ENCODE assay signal across 8 cellular contexts in the genomic region with DNA sequence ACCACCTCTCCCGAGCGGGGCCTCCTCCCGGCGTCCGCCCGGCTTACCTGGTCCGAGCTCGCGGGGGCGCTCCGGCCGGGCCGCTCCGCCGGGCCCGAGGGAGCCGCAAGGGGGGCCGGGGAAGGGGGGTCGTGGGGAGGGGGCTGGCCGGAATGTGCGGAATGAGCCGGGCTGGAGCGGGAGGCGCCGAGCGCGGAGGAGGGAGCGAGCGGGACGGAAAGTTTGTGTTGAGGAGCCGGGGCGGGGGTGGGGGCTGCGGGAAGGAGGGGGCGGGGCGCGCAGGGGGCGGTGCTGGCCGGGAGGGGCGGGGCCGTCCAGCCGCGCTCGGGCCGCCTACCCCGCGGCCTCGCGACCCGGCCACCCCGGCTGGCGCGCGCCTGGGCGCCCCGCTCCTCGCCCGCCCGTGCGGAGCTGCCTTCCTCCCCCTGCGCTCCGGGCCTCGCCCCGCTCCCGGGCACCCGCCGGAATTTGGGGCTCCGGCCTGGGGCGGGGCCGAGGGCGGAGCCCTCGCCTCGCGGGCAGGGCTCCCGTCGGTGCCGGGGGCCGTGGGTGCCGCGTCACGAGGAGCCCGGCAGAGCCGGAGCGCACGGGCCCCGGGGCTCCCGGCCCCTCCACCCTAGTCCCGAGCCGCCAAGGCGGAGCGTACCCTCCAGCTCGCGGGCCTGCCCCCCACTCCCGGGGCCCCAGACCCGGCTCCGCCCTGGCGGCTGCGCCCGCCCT. TPM values are rescaled to one million over a fixed set of nuclear protein-coding genes. Genes with fewer than 3 reads are reported as not detected.
DNase-seq lines count a peak whose midpoint lies in the region; ATAC-seq, FAIRE-seq and TF ChIP-seq lines count a peak whose summit lies in the region.

TEAD3 (minus strand) TSS at position 229 of the 720 bp plus-strand sequence.

- no peaks in the 10 kb centered on the region for H3K9me3 Mint-ChIP-seq in activated T-cell treated with anti-CD3 and anti-CD28 coated beads, Interleukin-2, amount 50 U/mL, for 4 hours
- H3K9me3 Mint-ChIP-seq in natural killer cell: no peaks in the 10 kb centered on the region

- intact Hi-C loops in natural killer cell (cut with micrococcal nuclease): no loop called here

- ATAC-seq in activated T-cell treated with anti-CD3 and anti-CD28 coated beads, Interleukin-2, amount 50 U/mL, for 4 hours: peak; percentile 77
- peak; percentile 65 to 74 (median 69) for ATAC-seq in natural killer cell
- no peak for ATAC-seq in HG03097 (IDR thresholded peaks at IDR 0.05; ENCODE audit: low FRiP score, unreplicated experiment)

- H3K4me1 Mint-ChIP-seq in activated T-cell treated with anti-CD3 and anti-CD28 coated beads, Interleukin-2, amount 50 U/mL, for 4 hours (ENCODE audit: low read depth): peaks cover 20% of the 10 kb centered on the region
- H3K4me1 Mint-ChIP-seq in natural killer cell: peaks cover 15 to 29% of the 10 kb centered on the region in 2 donors

- no peak for FAIRE-seq in urothelium cell line (lab: Jason Lieb, UNC)

- TF ChIP-seq CTCF in natural killer cell (IDR thresholded peaks at IDR 0.05): no peak

- DNase-seq in stimulated activated CD4-positive, alpha-beta T cell treated with anti-CD3 and anti-CD28 coated beads, Interleukin-12 subunit alpha, Interleukin-12 subunit beta, amount 100 ng/mL, for 24 hours (ENCODE audit: low read depth in 2 of 2): peak; percentile 18 to 37
- DNase-seq in stimulated activated CD4-positive, alpha-beta T cell treated with anti-CD3 and anti-CD28 coated beads, Interleukin-1b, Interleukin-23, amount 100 ng/mL, for 48 hours: no peak
- DNase-seq in NCI-H2171 (lab: John Stamatoyannopoulos, UW) (peak; percentile 51), fibroblast of gingiva (ENCODE audit: low read depth) (peak; percentile 84), natural killer cell (peak; percentile 47), urothelium cell line (ENCODE audit: low spot score) (peak; percentile 92)
- peak; percentile 48 for DNase-seq in activated T-cell treated with anti-CD3 and anti-CD28 coated beads, Interleukin-2, amount 50 U/mL, for 4 hours

- peak within 1 kb of the TSS in 1 of 2 donors; percentile 65 for H3K27ac Mint-ChIP-seq in natural killer cell

- H3K36me3 Mint-ChIP-seq in activated T-cell treated with anti-CD3 and anti-CD28 coated beads, Interleukin-2, amount 50 U/mL, for 4 hours (ENCODE audit: insufficient read depth): no peaks in the 10 kb centered on the region
- no peaks in the 10 kb centered on the region for H3K36me3 Mint-ChIP-seq in natural killer cell

- peak within 1 kb of the TSS; percentile 82 for H3K4me3 Mint-ChIP-seq in activated T-cell treated with anti-CD3 and anti-CD28 coated beads, Interleukin-2, amount 50 U/mL, for 4 hours
- peak within 1 kb of the TSS; percentile 83 for H3K4me3 Mint-ChIP-seq in natural killer cell

- peaks cover 22% of the 10 kb centered on the region for H3K27me3 Mint-ChIP-seq in activated T-cell treated with anti-CD3 and anti-CD28 coated beads, Interleukin-2, amount 50 U/mL, for 4 hours (ENCODE audit: low read depth)
- peaks cover 24% of the 10 kb centered on the region in 2 donors for H3K27me3 Mint-ChIP-seq in natural killer cell (ENCODE audit: low read depth in 2 of 2)

RNA-seq across cellular contexts. Expression of gene TEAD3, which starts in this region (rescaled TPM):
- 1 to 10 TPM in 2 of 3 donors, under 1 TPM in 1; 0.94 to 2.2 (median 1.4) TPM for total RNA-seq in activated T-cell treated with anti-CD3 and anti-CD28 coated beads, Interleukin-2, amount 50 U/mL, for 4 hours
- under 1 TPM in 1 of 3 donors, not detected in 2; 0.39 TPM for total RNA-seq in natural killer cell

Comparison
In these comparisons a context has a peak if more than half of its experiments do, and no peak if none do; other contexts are left out.
1. Peak in DNase-seq and ATAC-seq in natural killer cell; RNA of the gene not detected or under 1 TPM.